Comparison of ENCODE assay signal across 18 cellular contexts in the genomic region with DNA sequence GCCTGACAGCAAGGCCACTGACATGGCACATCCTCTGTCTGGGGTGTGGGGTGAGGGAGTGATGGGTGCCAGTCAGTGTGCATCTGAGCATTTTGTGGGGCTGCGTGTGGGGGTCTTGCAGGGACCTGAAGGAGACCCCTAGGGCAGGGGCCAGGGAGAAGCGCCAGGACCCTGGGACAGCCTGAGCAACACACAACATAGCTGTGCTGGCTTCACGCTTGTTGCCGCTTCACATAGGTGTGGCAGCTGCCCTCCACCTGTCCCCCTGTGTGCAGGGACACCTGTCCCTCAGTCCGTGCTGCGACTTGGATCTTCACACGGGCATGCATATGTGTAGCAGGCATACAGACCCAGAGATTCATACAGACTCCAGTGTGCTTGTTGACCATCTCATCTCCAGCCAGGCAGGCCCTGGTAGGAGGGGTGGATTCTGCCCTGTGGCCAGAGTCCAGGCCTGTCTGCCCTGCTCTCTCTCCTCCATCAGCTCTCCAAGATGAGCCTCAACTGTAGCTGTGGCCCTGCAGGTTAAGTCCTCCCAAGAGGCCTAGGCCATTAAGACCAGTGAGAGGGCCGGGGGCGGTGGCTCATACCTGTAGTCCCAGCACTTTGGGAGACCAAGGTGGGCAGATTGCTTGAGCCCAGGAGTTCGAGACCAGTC. TPM values are rescaled to one million over a fixed set of nuclear protein-coding genes. Genes with fewer than 3 reads are reported as not detected.
DNase-seq lines count a peak whose midpoint lies in the region; ATAC-seq and TF ChIP-seq lines count a peak whose summit lies in the region.
"Had no signal": no experiment of that assay in that cellular context is flagged by ENCODE, and none has a peak within 500 bp of the region (broad histone marks: within the 10 kb centered on the region; RNA-seq: fewer than 3 reads in every experiment).

No MANE protein-coding gene starts in this region.

- DNase-seq in activated CD4-positive, alpha-beta T cell treated with anti-CD3 and anti-CD28 coated beads, Interleukin-2, amount 10 ng/mL, durations not matched to agents 24 days and 14 days, result peak; percentile 54
- no peak for DNase-seq in activated CD4-positive, alpha-beta T cell treated with anti-CD3 and anti-CD28 coated beads for 48 hours
- DNase-seq in GM23338 (ENCODE audit: low spot score) (peak; percentile 0), islet precursor cell (peak; percentile 49), foreskin keratinocyte (no peak)
- DNase-seq in stimulated activated CD8-positive, alpha-beta memory T cell treated with anti-CD3 and anti-CD28 coated beads, Interleukin-4, amount 100 ng/mL, for 48 hours, result peak; percentile 19
- DNase-seq: activated naive CD8-positive, alpha-beta T cell treated with anti-CD3 and anti-CD28 coated beads, Interleukin-2, amount 10 ng/mL, durations not matched to agents 7 days and 5 days; GM23248; hippocampal formation; NCI-H1694; NCI-H510A treated with DMSO at 0.1 percent for 48 hours; OCI-M1; testis had no signal

- TF ChIP-seq CTCF in GM23338 (conservative IDR thresholded peaks at IDR 0.05; ENCODE audit: low read depth in 2 of 2) (no peak), foreskin keratinocyte (conservative IDR thresholded peaks at IDR 0.05) (no peak)

- H3F3A ChIP-seq in GM23338 (replicated peaks; ENCODE audit: low read depth), result no peaks in the 10 kb centered on the region

- H3K27ac Mint-ChIP-seq in activated CD4-positive, alpha-beta T cell treated with anti-CD3 and anti-CD28 coated beads, Interleukin-2, amount 10 ng/mL, durations not matched to agents 24 days and 14 days, result no peak overlapping the region
- no peak overlapping the region for H3K27ac Mint-ChIP-seq in GM23338
- H3K27ac Mint-ChIP-seq: activated naive CD8-positive, alpha-beta T cell treated with anti-CD3 and anti-CD28 coated beads, Interleukin-2, amount 10 ng/mL, durations not matched to agents 7 days and 5 days had no signal

- H3K4me3 ChIP-seq in GM23338, result no peak overlapping the region
- H3K4me3 ChIP-seq: GM23248, SK-N-MC, testis had no signal

- peaks cover 5% of the 10 kb centered on the region for H3K27me3 Mint-ChIP-seq in activated CD4-positive, alpha-beta T cell treated with anti-CD3 and anti-CD28 coated beads, Interleukin-2, amount 10 ng/mL, durations not matched to agents 24 days and 14 days
- H3K27me3 Mint-ChIP-seq in GM23338 (ENCODE audit: insufficient read depth, low read depth, poor library complexity), result peaks cover 7% of the 10 kb centered on the region

- H3K4me1 Mint-ChIP-seq in activated CD4-positive, alpha-beta T cell treated with anti-CD3 and anti-CD28 coated beads, Interleukin-2, amount 10 ng/mL, durations not matched to agents 24 days and 14 days, result no peaks in the 10 kb centered on the region
- H3K4me1 Mint-ChIP-seq in GM23338, result no peaks in the 10 kb centered on the region; the same call in 2 of the 3 replicates
- H3K4me1 Mint-ChIP-seq: activated naive CD8-positive, alpha-beta T cell treated with anti-CD3 and anti-CD28 coated beads, Interleukin-2, amount 10 ng/mL, durations not matched to agents 7 days and 5 days had no signal

- H3K79me2 ChIP-seq in GM23338 (replicated peaks; ENCODE audit: insufficient read depth), result no peaks in the 10 kb centered on the region

- no peak overlapping the region for H3K4me3 Mint-ChIP-seq in activated CD4-positive, alpha-beta T cell treated with anti-CD3 and anti-CD28 coated beads, Interleukin-2, amount 10 ng/mL, durations not matched to agents 24 days and 14 days
- H3K4me3 Mint-ChIP-seq in GM23338, result no peak overlapping the region
- H3K4me3 Mint-ChIP-seq: activated naive CD8-positive, alpha-beta T cell treated with anti-CD3 and anti-CD28 coated beads, Interleukin-2, amount 10 ng/mL, durations not matched to agents 7 days and 5 days; CD8-positive, alpha-beta memory T cell had no signal

- ATAC-seq in GM23338 (no peak), foreskin keratinocyte (no peak), GM19452 (IDR thresholded peaks at IDR 0.05; ENCODE audit: unreplicated experiment) (no peak), HG02840 (IDR thresholded peaks at IDR 0.05; ENCODE audit: low FRiP score, unreplicated experiment) (no peak)

- H2AFZ ChIP-seq in GM23338, result no peak overlapping the region
- H2AFZ ChIP-seq: GM23248 had no signal

- no peaks in the 10 kb centered on the region for H3K9me2 ChIP-seq in GM23338 (ENCODE audit: insufficient read depth)

- no peaks in the 10 kb centered on the region for H3K9me3 Mint-ChIP-seq in activated CD4-positive, alpha-beta T cell treated with anti-CD3 and anti-CD28 coated beads, Interleukin-2, amount 10 ng/mL, durations not matched to agents 24 days and 14 days
- no peaks in the 10 kb centered on the region; the same call in 2 of the 3 replicates for H3K9me3 Mint-ChIP-seq in GM23338
- H3K9me3 Mint-ChIP-seq: activated naive CD8-positive, alpha-beta T cell treated with anti-CD3 and anti-CD28 coated beads, Interleukin-2, amount 10 ng/mL, durations not matched to agents 7 days and 5 days; CD8-positive, alpha-beta memory T cell had no signal

- H3K27ac ChIP-seq in GM23338 (ENCODE audit: low read depth) (no peak overlapping the region), foreskin keratinocyte (no peak overlapping the region)
- H3K27ac ChIP-seq: GM23248, SK-N-MC, testis had no signal

- no peaks in the 10 kb centered on the region for H4K20me1 ChIP-seq in GM23338 (replicated peaks; ENCODE audit: insufficient read depth)

- no peaks in the 10 kb centered on the region for H3K36me3 Mint-ChIP-seq in activated CD4-positive, alpha-beta T cell treated with anti-CD3 and anti-CD28 coated beads, Interleukin-2, amount 10 ng/mL, durations not matched to agents 24 days and 14 days (ENCODE audit: low read depth)
- H3K36me3 Mint-ChIP-seq in GM23338 (ENCODE audit: low read depth), result no peaks in the 10 kb centered on the region
- H3K36me3 Mint-ChIP-seq: activated naive CD8-positive, alpha-beta T cell treated with anti-CD3 and anti-CD28 coated beads, Interleukin-2, amount 10 ng/mL, durations not matched to agents 7 days and 5 days; CD8-positive, alpha-beta memory T cell had no signal

- H3K27me3 ChIP-seq in GM23338 (ENCODE audit: insufficient read depth) (no peaks in the 10 kb centered on the region), foreskin keratinocyte (peaks cover 3% of the 10 kb centered on the region)
- H3K27me3 ChIP-seq: testis had no signal

- intact Hi-C loops in activated CD4-positive, alpha-beta T cell treated with anti-CD3 and anti-CD28 coated beads, Interleukin-2, amount 10 ng/mL, durations not matched to agents 24 days and 14 days (cut with micrococcal nuclease), result no loop called here

- no peaks in the 10 kb centered on the region for H3K4me1 ChIP-seq in GM23338 (ENCODE audit: insufficient read depth)
- no peaks in the 10 kb centered on the region for H3K4me1 ChIP-seq in foreskin keratinocyte
- H3K4me1 ChIP-seq: testis had no signal

- H3K4me2 ChIP-seq in GM23338, result no peak overlapping the region

- no peaks in the 10 kb centered on the region for H3K36me3 ChIP-seq in GM23338 (ENCODE audit: insufficient read depth)

RNA-seq across cellular contexts. Expression of a gene that starts 3.2 kb away (rescaled TPM):
- total RNA-seq in activated CD4-positive, alpha-beta T cell treated with anti-CD3 and anti-CD28 coated beads, Interleukin-2, amount 10 ng/mL, durations not matched to agents 24 days and 14 days, result not detected in 2 replicates
- total RNA-seq in GM23338 (2014; rRNA removed; shearing (Covaris generic)), result not detected in 2 replicates
- polyA plus RNA-seq in GM23338 (2016; fragmentation: Nextera tagmentation; extraction: Ambion mirVana) (not detected in 2 replicates), foreskin keratinocyte (not detected in 2 replicates)
- not detected in 2 replicates for total RNA-seq in foreskin keratinocyte
- total RNA-seq: activated naive CD8-positive, alpha-beta T cell treated with anti-CD3 and anti-CD28 coated beads, Interleukin-2, amount 10 ng/mL, durations not matched to agents 7 days and 5 days; CD8-positive, alpha-beta memory T cell; GM23248; myocyte had no signal
- polyA plus RNA-seq: CD8-positive, alpha-beta memory T cell; GM23248 had no signal

RNA-seq across cellular contexts. Expression of a gene that starts 26.3 kb away (rescaled TPM):
- 0.23 TPM in 1 of 2 replicates, not detected in the other for total RNA-seq in activated CD4-positive, alpha-beta T cell treated with anti-CD3 and anti-CD28 coated beads, Interleukin-2, amount 10 ng/mL, durations not matched to agents 24 days and 14 days
- total RNA-seq in GM23338 (2014; rRNA removed; shearing (Covaris generic)), result 1.1 TPM in 1 of 2 replicates, not detected in the other
- polyA plus RNA-seq in GM23338 (2016; fragmentation: Nextera tagmentation; extraction: Ambion mirVana) (1.8 and 2.4 TPM in 2 replicates), foreskin keratinocyte (0.12 TPM in 1 of 2 replicates, not detected in the other)
- 0.17 TPM in 1 of 2 replicates, not detected in the other for total RNA-seq in foreskin keratinocyte

RNA-seq across cellular contexts. Expression of a gene that starts 30.7 kb away (rescaled TPM):
- 0.23 and 0.28 TPM in 2 replicates for total RNA-seq in activated CD4-positive, alpha-beta T cell treated with anti-CD3 and anti-CD28 coated beads, Interleukin-2, amount 10 ng/mL, durations not matched to agents 24 days and 14 days
- 0.74 and 1.1 TPM in 2 replicates for total RNA-seq in GM23338 (2014; rRNA removed; shearing (Covaris generic))
- polyA plus RNA-seq in GM23338 (2016; fragmentation: Nextera tagmentation; extraction: Ambion mirVana) (0.24 and 0.27 TPM in 2 replicates), foreskin keratinocyte (0.12 and 0.14 TPM in 2 replicates)
- total RNA-seq in foreskin keratinocyte, result 0.10 and 0.14 TPM in 2 replicates

RNA-seq across cellular contexts. Expression of a gene that starts 31.2 kb away (rescaled TPM):
- total RNA-seq in activated CD4-positive, alpha-beta T cell treated with anti-CD3 and anti-CD28 coated beads, Interleukin-2, amount 10 ng/mL, durations not matched to agents 24 days and 14 days, result 50.0 TPM in 2 replicates
- 15.0 and 19.7 TPM in 2 replicates for total RNA-seq in GM23338 (2014; rRNA removed; shearing (Covaris generic))
- 12.5 and 13.1 TPM in 2 replicates for polyA plus RNA-seq in GM23338 (2016; fragmentation: Nextera tagmentation; extraction: Ambion mirVana)
- 23.7 and 23.8 TPM in 2 replicates for total RNA-seq in foreskin keratinocyte
- polyA plus RNA-seq in foreskin keratinocyte, result 26.1 and 26.3 TPM in 2 replicates

RNA-seq across cellular contexts. Expression of a gene that starts 47.5 kb away (rescaled TPM):
- 35.4 and 36.8 TPM in 2 replicates for total RNA-seq in activated CD4-positive, alpha-beta T cell treated with anti-CD3 and anti-CD28 coated beads, Interleukin-2, amount 10 ng/mL, durations not matched to agents 24 days and 14 days
- total RNA-seq in GM23338 (2014; rRNA removed; shearing (Covaris generic)), result 15.0 and 21.0 TPM in 2 replicates
- 54.4 and 58.9 TPM in 2 replicates for polyA plus RNA-seq in GM23338 (2016; fragmentation: Nextera tagmentation; extraction: Ambion mirVana)
- total RNA-seq in foreskin keratinocyte, result 11.0 and 11.4 TPM in 2 replicates
- 22.9 and 25.9 TPM in 2 replicates for polyA plus RNA-seq in foreskin keratinocyte

Comparison
In these comparisons a context has a peak if more than half of its experiments do, and no peak if none do; other contexts are left out.
1. DNase-seq: peak in activated CD4-positive, alpha-beta T cell treated with anti-CD3 and anti-CD28 coated beads, Interleukin-2, amount 10 ng/mL, durations not matched to agents 24 days and 14 days (single experiment), GM23338 (single experiment), islet precursor cell (single experiment) and stimulated activated CD8-positive, alpha-beta memory T cell treated with anti-CD3 and anti-CD28 coated beads, Interleukin-4, amount 100 ng/mL, for 48 hours (single experiment); none in activated CD4-positive, alpha-beta T cell treated with anti-CD3 and anti-CD28 coated beads for 48 hours (single experiment) and foreskin keratinocyte (0 of 2).